Comparison of ENCODE assay signal across 25 cellular contexts in the genomic region with DNA sequence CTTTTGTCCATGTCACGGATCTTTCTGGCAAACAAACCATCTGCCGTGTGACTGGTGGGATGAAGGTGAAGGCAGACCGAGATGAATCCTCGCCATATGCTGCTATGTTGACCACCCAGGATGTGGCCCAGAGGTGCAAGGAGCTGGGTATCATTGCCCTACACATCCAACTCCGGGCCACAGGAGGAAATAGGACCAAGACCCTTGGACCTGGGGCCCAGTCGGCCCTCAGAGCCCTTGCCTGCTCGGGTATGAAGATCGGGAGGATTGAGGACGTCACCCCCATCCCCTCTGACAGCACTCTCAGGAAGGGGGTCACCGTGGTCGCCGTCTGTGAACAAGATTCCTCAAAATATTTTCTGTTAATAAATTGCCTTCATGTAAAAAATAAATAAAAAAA. TPM values are rescaled to one million over a fixed set of nuclear protein-coding genes. Genes with fewer than 3 reads are reported as not detected.
"Had no signal": no experiment of that assay in that cellular context is flagged by ENCODE, and none has a peak within 500 bp of the region (broad histone marks: within the 10 kb centered on the region; RNA-seq: fewer than 3 reads in every experiment).

No MANE protein-coding gene starts in this region.

- H3K27me3 ChIP-seq: brain microvascular endothelial cell, tibial artery had no signal

- H3K4me3 ChIP-seq: lung, tibial artery had no signal

- H3K27me3 Mint-ChIP-seq: dendritic cell treated with granulocyte-macrophage colony-stimulating factor and Interleukin-4, amounts not matched to agents 40 ng/mL and 50 ng/mL, for 4 days had no signal

- ATAC-seq: left colon had no signal

- H3K27ac ChIP-seq: brain microvascular endothelial cell, WERI-Rb-1 had no signal

- H3K36me3 ChIP-seq: brain microvascular endothelial cell, tibial artery, WERI-Rb-1 had no signal

- H3K4me3 Mint-ChIP-seq: dendritic cell treated with granulocyte-macrophage colony-stimulating factor and Interleukin-4, amounts not matched to agents 40 ng/mL and 50 ng/mL, for 4 days; mesothelial cell of epicardium; nephron had no signal

- H3K9me3 Mint-ChIP-seq: dendritic cell treated with granulocyte-macrophage colony-stimulating factor and Interleukin-4, amounts not matched to agents 40 ng/mL and 50 ng/mL, for 4 days; mesothelial cell of epicardium; nephron had no signal

- H3K9me3 ChIP-seq: tibial artery had no signal

- H3K27ac Mint-ChIP-seq: dendritic cell treated with granulocyte-macrophage colony-stimulating factor and Interleukin-4, amounts not matched to agents 40 ng/mL and 50 ng/mL, for 4 days; mesothelial cell of epicardium; nephron had no signal

- DNase-seq: activated CD4-positive, alpha-beta T cell treated with anti-CD3 and anti-CD28 coated beads for 1 hour; activated CD4-positive, alpha-beta T cell treated with anti-CD3 and anti-CD28 coated beads, Interleukin-2, amount 50 U/mL, for 48 hours; activated gamma-delta T cell treated with Interleukin-2 at 50 U/mL for 16 hours; aorta; brain microvascular endothelial cell; central memory CD4-positive, alpha-beta T cell; effector CD8-positive, alpha-beta T cell; foreskin fibroblast; hypothalamus; islet precursor cell; left colon; nucleus accumbens; posterior cingulate gyrus; stimulated activated CD4-positive, alpha-beta T cell treated with anti-CD3 and anti-CD28 coated beads, Interleukin-12 subunit alpha, Interleukin-12 subunit beta, amount 100 ng/mL, for 4 hours; stimulated activated CD4-positive, alpha-beta T cell treated with anti-CD3 and anti-CD28 coated beads, Interleukin-1b, Interleukin-23, amount 100 ng/mL, for 48 hours; stimulated activated CD8-positive, alpha-beta memory T cell treated with anti-CD3 and anti-CD28 coated beads, Interleukin-4, amount 100 ng/mL, for 48 hours; substantia nigra; T-helper 2 cell; tibial artery; WERI-Rb-1 had no signal

RNA-seq across cellular contexts. Expression of gene HTR6, which starts 56.4 kb away (rescaled TPM):
- total RNA-seq: endothelial cell of umbilical vein, left colon, lung had no signal
